Comparison of ENCODE assay signal across 8 cellular contexts in the genomic region with DNA sequence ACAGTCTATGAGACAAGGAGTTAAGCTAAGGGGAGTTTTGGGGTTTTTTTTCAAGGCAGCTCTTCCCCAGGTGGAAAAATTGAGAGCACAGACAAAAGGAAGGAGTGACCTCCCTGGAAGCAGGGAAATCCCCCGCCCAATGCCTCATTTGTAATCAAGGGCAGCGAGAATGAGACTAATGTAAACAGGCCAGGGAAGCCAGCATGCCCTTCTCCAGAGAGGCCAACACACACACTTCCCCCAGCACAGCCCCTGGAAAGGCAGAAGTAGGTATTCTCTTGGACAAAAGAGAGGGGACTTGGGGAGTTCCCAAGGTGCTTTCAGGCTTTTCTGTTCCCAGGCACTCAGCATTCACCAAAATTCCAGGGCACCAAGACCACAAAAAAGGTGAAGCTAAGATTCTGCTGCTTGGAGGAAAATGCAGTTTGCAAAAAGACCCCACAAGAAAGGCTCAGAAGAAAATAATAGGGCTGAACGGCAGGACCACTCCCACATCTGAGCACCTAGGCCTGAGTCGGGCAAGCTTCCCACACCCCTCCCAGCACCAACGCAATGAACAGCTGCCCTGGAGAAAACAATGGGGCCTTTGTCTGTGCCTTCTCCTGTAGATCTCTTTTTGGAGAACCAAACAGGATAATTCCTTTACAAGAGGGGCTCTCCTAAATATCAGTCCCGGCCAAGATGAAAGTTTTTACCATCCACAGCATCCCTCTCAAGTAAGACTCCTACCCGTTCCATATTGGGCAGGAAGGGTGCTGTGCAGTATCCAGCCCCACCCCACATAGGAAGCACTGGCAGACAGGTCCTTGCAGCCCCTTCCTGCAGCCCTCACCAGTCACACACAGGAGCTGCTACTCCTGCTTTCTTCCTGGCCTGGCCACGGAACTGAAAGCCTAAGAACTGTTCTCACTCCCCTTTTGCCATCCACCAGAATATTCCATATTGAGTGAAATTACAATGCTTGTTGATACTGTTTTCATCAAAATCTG.
DNase-seq lines count a peak whose midpoint lies in the region; TF ChIP-seq lines count a peak whose summit lies in the region.

No MANE protein-coding gene starts in this region.

- no peak overlapping the region for H2BK12ac ChIP-seq in trophoblast cell (ENCODE audit: low read length)

- H3K18ac ChIP-seq in trophoblast cell (ENCODE audit: low read length) = no peak overlapping the region

- no peak overlapping the region for H3K14ac ChIP-seq in trophoblast cell (ENCODE audit: low read length)

- H3K4ac ChIP-seq in trophoblast cell (ENCODE audit: low read depth, low read length) = no peak overlapping the region

- H2BK120ac ChIP-seq in trophoblast cell (ENCODE audit: insufficient read depth, low read length, poor library complexity) = peak overlapping the region; percentile 27

- H3K23ac ChIP-seq in trophoblast cell (ENCODE audit: low read length) = no peak overlapping the region

- H3K27me3 ChIP-seq in trophoblast cell (ENCODE audit: insufficient read depth, low read length) = no peaks in the 10 kb centered on the region

- H3K4me1 ChIP-seq in trophoblast cell (ENCODE audit: control insufficient read depth in 1 of 2, insufficient read depth in 2 of 2, low read length in 2 of 2) = peaks cover 16 to 23% of the 10 kb centered on the region in 2 experiments

- no peak overlapping the region for H4K8ac ChIP-seq in trophoblast cell (ENCODE audit: low read depth, low read length)

- H4K12ac ChIP-seq in trophoblast cell (ENCODE audit: low read depth, low read length) = no peak overlapping the region

- H3K79me1 ChIP-seq in trophoblast cell (ENCODE audit: low read length) = peaks cover 2% of the 10 kb centered on the region

- peak overlapping the region; percentile 69 for H3K27ac ChIP-seq in trophoblast cell (ENCODE audit: low read depth, low read length)

- H2AK5ac ChIP-seq in trophoblast cell (ENCODE audit: low read length) = no peak overlapping the region

- no peaks in the 10 kb centered on the region for H3K9me3 ChIP-seq in trophoblast cell (ENCODE audit: insufficient read depth, low read depth, low read length)

- no peaks in the 10 kb centered on the region for H3K36me3 ChIP-seq in trophoblast cell (ENCODE audit: control insufficient read depth in 1 of 2, insufficient read depth in 2 of 2, low read length in 2 of 2)

- no CpG with 5 or more reads among the region's 8 CpGs for WGBS in trophoblast cell (ENCODE audit: extremely low coverage, insufficient coverage, insufficient read length)

- no peak for TF ChIP-seq CTCF in fibroblast of villous mesenchyme (IDR thresholded peaks at IDR 0.05; ENCODE audit: insufficient read depth, low read depth, low read length)

- H3K4me2 ChIP-seq in trophoblast cell (ENCODE audit: low read length) = no peak overlapping the region

- H3K9ac ChIP-seq in trophoblast cell (ENCODE audit: low read length) = no peak overlapping the region

- H2BK5ac ChIP-seq in trophoblast cell (ENCODE audit: low read depth, low read length, poor library complexity) = no peak overlapping the region

- DNase-seq in DMS153 treated with DMSO at 0.1 percent for 48 hours (lab: John Stamatoyannopoulos, UW; ENCODE audit: unreplicated experiment) (peak; percentile 26), NCI-H2029 treated with DMSO at 0.1 percent for 48 hours (lab: John Stamatoyannopoulos, UW) (peak; percentile 35), fibroblast of villous mesenchyme (ENCODE audit: low read depth) (peak; percentile 59), trophoblast cell (no peak), cerebellar cortex (ENCODE audit: low spot score) (no peak), DMS79 (lab: John Stamatoyannopoulos, UW) (no peak), activated gamma-delta T cell (lab: John Stamatoyannopoulos, UW) (no peak)
- no peak for DNase-seq in NK-92 treated with Interleukin-12 subunit alpha and Interleukin-12 subunit beta, amount 100 ng/mL, for 24 hours (lab: John Stamatoyannopoulos, UW)

- peak overlapping the region; percentile 4 for H4K91ac ChIP-seq in trophoblast cell (ENCODE audit: low read depth, low read length)

- no peak overlapping the region for H2AFZ ChIP-seq in trophoblast cell (ENCODE audit: insufficient read depth, low read length, poor library complexity)

- H3K79me2 ChIP-seq in trophoblast cell (ENCODE audit: control insufficient read depth, insufficient read depth, low read length, poor library complexity) = no peaks in the 10 kb centered on the region

- no peak overlapping the region for H3K4me3 ChIP-seq in fibroblast of villous mesenchyme (ENCODE audit: low read depth, low read length)
- H3K4me3 ChIP-seq in trophoblast cell (ENCODE audit: low read depth, low read length) = no peak overlapping the region

Comparison
In these comparisons a context has a peak if more than half of its experiments do, and no peak if none do; other contexts are left out.
1. DNase-seq: peak in DMS153 treated with DMSO at 0.1 percent for 48 hours (single experiment), NCI-H2029 treated with DMSO at 0.1 percent for 48 hours (single experiment) and fibroblast of villous mesenchyme (single experiment); none in trophoblast cell (0 of 2), NK-92 treated with Interleukin-12 subunit alpha and Interleukin-12 subunit beta, amount 100 ng/mL, for 24 hours (single experiment), cerebellar cortex (single experiment), DMS79 (single experiment) and activated gamma-delta T cell (single experiment).